ENCODE assay signal across 8 cellular contexts in the genomic region with DNA sequence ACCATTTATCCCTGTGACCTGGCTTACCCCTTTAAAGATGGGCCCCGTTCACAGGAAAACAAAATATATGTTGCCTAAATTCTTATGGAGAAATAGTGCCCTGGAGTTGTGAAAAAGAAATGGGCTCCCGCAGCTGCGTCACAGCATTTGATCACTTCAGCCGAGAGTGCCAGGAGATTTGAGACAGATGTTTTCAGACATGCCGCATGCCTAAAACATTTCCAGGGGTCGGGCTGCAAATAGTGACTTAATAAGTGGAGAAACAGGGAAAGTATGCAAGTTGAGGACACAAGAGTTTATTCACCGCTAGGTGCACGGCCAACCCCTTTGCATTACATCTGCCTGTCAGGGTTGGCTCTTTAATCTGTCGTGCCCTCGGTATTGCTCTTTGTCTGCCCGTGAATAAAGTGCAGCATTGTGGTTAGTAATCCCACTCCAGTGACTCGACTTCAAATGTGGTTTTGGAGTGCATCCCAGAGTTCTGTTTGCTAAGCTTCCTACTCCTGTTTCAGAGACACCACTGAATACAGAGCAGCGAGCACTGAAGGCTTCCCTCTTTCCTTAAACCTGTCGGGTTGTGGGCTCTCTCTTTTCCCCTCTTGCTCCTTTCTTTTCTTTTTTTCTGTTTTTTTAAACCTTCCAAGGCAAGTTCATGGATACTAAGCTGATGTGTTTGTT.
DNase-seq lines count a peak whose midpoint lies in the region; ATAC-seq and TF ChIP-seq lines count a peak whose summit lies in the region.

No MANE protein-coding gene starts in this region.

- H3K27ac ChIP-seq in WERI-Rb-1 = no peak overlapping the region

- H3K36me3 ChIP-seq in WERI-Rb-1 = no peaks in the 10 kb centered on the region

- no peaks in the 10 kb centered on the region for H3K27me3 ChIP-seq in WERI-Rb-1 (ENCODE audit: insufficient read depth, low read depth, severe bottlenecking)

- peak; percentile 20 for TF ChIP-seq CTCF in epithelial cell of esophagus (IDR thresholded peaks at IDR 0.05; ENCODE audit: insufficient read depth, low read depth, low read length, missing control alignments)
- no peak for TF ChIP-seq CTCF in WERI-Rb-1 (IDR thresholded peaks at IDR 0.05; ENCODE audit: low read depth, low read length)

- H3K4me3 ChIP-seq in epithelial cell of esophagus (ENCODE audit: low read length) = no peak overlapping the region
- H3K4me3 ChIP-seq in WERI-Rb-1 (ENCODE audit: low read depth, low read length) = no peak overlapping the region

- ATAC-seq in HG02571 (IDR thresholded peaks at IDR 0.05; ENCODE audit: unreplicated experiment) (no peak), GM18870 (IDR thresholded peaks at IDR 0.05; ENCODE audit: unreplicated experiment) (no peak)

- DNase-seq in DMS153 treated with DMSO at 0.1 percent for 48 hours (lab: John Stamatoyannopoulos, UW; ENCODE audit: unreplicated experiment) = peak; percentile 61
- DNase-seq in NCI-H524 treated with DMSO at 0.1 percent for 48 hours (lab: John Stamatoyannopoulos, UW) = peak; percentile 35
- DNase-seq in epithelial cell of esophagus (ENCODE audit: low read depth) = peak; percentile 90
- DNase-seq in myocyte (ENCODE audit: low read depth) = peak; percentile 96
- DNase-seq in WERI-Rb-1 = no peak
- no peak for DNase-seq in HuH-7.5 (ENCODE audit: low spot score)

- H3K9me3 ChIP-seq in WERI-Rb-1 (ENCODE audit: severe bottlenecking) = no peaks in the 10 kb centered on the region

Comparison
In these comparisons a context has a peak if more than half of its experiments do, and no peak if none do; other contexts are left out.
1. DNase-seq: peak in DMS153 treated with DMSO at 0.1 percent for 48 hours (single experiment), NCI-H524 treated with DMSO at 0.1 percent for 48 hours (single experiment), epithelial cell of esophagus (single experiment) and myocyte (single experiment); none in WERI-Rb-1 (single experiment) and HuH-7.5 (single experiment).